1 cellular context compared by ENCODE assay signal in the genomic region with DNA sequence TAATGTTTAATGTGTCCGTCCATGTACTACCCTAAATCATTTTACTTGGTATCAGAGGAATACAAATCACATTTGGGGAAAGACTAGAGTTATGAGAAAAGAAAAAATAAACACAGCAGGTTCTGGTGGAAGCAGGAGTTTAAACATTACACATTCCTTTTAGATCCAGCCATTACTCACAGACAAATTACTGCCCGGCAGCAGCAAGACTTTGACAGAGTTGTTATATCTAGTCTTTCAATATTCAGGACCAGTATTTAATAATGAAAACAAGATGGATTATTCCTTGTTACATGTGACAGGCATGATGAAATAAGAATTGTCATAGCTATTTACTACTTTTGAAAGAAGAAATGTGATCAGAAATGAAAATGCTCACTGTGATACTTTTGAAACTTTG.
TF ChIP-seq lines count a peak whose summit lies in the region.

No MANE protein-coding gene starts in this region.

TF ChIP-seq in SK-N-SH, 30 proteins besides CTCF, POLR2A, EP300 and RAD21 (continued from another document):
- TF ChIP-seq, protein P1, sequence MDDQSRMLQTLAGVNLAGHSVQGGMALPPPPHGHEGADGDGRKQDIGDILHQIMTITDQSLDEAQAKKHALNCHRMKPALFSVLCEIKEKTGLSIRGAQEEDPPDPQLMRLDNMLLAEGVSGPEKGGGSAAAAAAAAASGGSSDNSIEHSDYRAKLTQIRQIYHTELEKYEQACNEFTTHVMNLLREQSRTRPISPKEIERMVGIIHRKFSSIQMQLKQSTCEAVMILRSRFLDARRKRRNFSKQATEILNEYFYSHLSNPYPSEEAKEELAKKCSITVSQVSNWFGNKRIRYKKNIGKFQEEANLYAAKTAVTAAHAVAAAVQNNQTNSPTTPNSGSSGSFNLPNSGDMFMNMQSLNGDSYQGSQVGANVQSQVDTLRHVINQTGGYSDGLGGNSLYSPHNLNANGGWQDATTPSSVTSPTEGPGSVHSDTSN (IDR thresholded peaks at IDR 0.05), result no peak
- TF ChIP-seq GABPA (IDR thresholded peaks at IDR 0.05; ENCODE audit: low read depth) (no peak), EZH2phosphoT487 (IDR thresholded peaks at IDR 0.05; ENCODE audit: borderline replicate concordance, low read depth) (no peak), TEAD4 (IDR thresholded peaks at IDR 0.05; ENCODE audit: borderline replicate concordance, insufficient read depth) (no peak)
